ENCODE assay signal across 9 cellular contexts in genomic region chr7:137454169-137455166, GRCh38.
DNase-seq lines count a peak whose midpoint lies in the region; ATAC-seq and TF ChIP-seq lines count a peak whose summit lies in the region.
"Had no signal": no experiment of that assay in that cellular context is flagged by ENCODE, and none has a peak within 500 bp of the region (broad histone marks: within the 10 kb centered on the region; RNA-seq: fewer than 3 reads in every experiment).

No MANE protein-coding gene starts in this region.

- H3K27me3 Mint-ChIP-seq in Calu3 (ENCODE audit: unreplicated experiment) (peaks cover 5% of the 10 kb centered on the region), naive B cell (peaks cover 0 to 8% (median 0%) of the 10 kb centered on the region in 3 donors)

- H3K36me3 Mint-ChIP-seq in Calu3 (ENCODE audit: insufficient read depth, unreplicated experiment) (no peaks in the 10 kb centered on the region), naive B cell (no peaks in the 10 kb centered on the region)

- no peaks in the 10 kb centered on the region for H3K4me1 Mint-ChIP-seq in Calu3 (ENCODE audit: low read depth, unreplicated experiment)
- H3K4me1 Mint-ChIP-seq in naive B cell = no peaks in the 10 kb centered on the region

- H3K4me3 Mint-ChIP-seq in Calu3 (ENCODE audit: low read depth, unreplicated experiment) (no peak overlapping the region), naive B cell (no peak overlapping the region)

- in situ Hi-C loops in Panc1 (cut with HindIII; ENCODE audit: low pct_unique_long_range_greater_than_20kb, low sequenced_read_pairs) = no loop called here

- H3K36me3 ChIP-seq in Panc1 (ENCODE audit: control insufficient read depth, insufficient read depth, low read length) = no peaks in the 10 kb centered on the region
- H3K36me3 ChIP-seq: SJSA1 had no signal

- TF ChIP-seq CTCF in Calu3 (IDR thresholded peaks at IDR 0.05; ENCODE audit: unreplicated experiment) (peak; percentile 34), Panc1 (IDR thresholded peaks at IDR 0.05) (peak; percentile 71; the same call in 1 of the 2 replicates), epithelial cell of esophagus (IDR thresholded peaks at IDR 0.05; ENCODE audit: insufficient read depth, low read depth, low read length, missing control alignments) (peak; percentile 63)

- H3K4me1 ChIP-seq in Panc1 (ENCODE audit: control insufficient read depth, insufficient read depth, low read length) = no peaks in the 10 kb centered on the region
- H3K4me1 ChIP-seq: SJSA1 had no signal

- no peaks in the 10 kb centered on the region for H3K9me3 ChIP-seq in Panc1 (ENCODE audit: control insufficient read depth, insufficient read depth, low read depth, low read length)
- H3K9me3 ChIP-seq: SJSA1 had no signal

- DNase-seq in Calu3 (no peak), Panc1 (ENCODE audit: low read depth, low spot score) (peak; percentile 20), epithelial cell of esophagus (ENCODE audit: low read depth) (peak; percentile 42), naive B cell (peak; percentile 4), occipital lobe (lab: John Stamatoyannopoulos, UW) (no peak), mesenteric fat pad (ENCODE audit: low spot score) (no peak)
- DNase-seq in Jurkat, Clone E6-1 (ENCODE audit: low read depth, low spot score) = peak; percentile 32

- no peak overlapping the region for H3K4me3 ChIP-seq in Jurkat, Clone E6-1 (ENCODE audit: low read length)
- H3K4me3 ChIP-seq in Panc1 (ENCODE audit: low read depth in 2 of 2, low read length in 2 of 2) = no peak overlapping the region
- H3K4me3 ChIP-seq in epithelial cell of esophagus (ENCODE audit: low read length) = no peak overlapping the region
- H3K4me3 ChIP-seq: SJSA1 had no signal

- H3K9me3 Mint-ChIP-seq in Calu3 (ENCODE audit: low read depth, unreplicated experiment) (no peaks in the 10 kb centered on the region), naive B cell (peaks cover 0 to 3% (median 0%) of the 10 kb centered on the region in 7 donors)

- BruUV-seq in Calu3 (replicated peaks; lab: Mats Ljungman, UMichigan) = no TSS peak
- no TSS peak for BruUV-seq in Panc1 (replicated peaks; lab: Mats Ljungman, UMichigan)

- intact Hi-C loops in Calu3 (cut with micrococcal nuclease; ENCODE audit: unreplicated experiment) = loop anchor here (2.0 to 5.0 kb wide), 3 partner anchors 138 to 1047 kb away; no protein-coding TSS in a partner anchor
- intact Hi-C loops in Panc1 (cut with micrococcal nuclease; ENCODE audit: unreplicated experiment) = loop anchor here (5.0 kb wide), 1 partner anchor 287 kb away; no protein-coding TSS in a partner anchor

- H3K27ac Mint-ChIP-seq in Calu3 (ENCODE audit: unreplicated experiment) (no peak overlapping the region), naive B cell (peak overlapping the region in 1 of 6 donors; percentile 56)

- ATAC-seq in GM21423 (IDR thresholded peaks at IDR 0.05; ENCODE audit: unreplicated experiment) = peak; percentile 81
- ATAC-seq in Panc1 = no peak; the same call in 1 of the 2 replicates
- no peak for ATAC-seq in naive B cell (ENCODE audit: low read depth in 2 of 2)

- peaks cover 3% of the 10 kb centered on the region; the same call in 1 of the 2 replicates for H3K27me3 ChIP-seq in Panc1 (ENCODE audit: control insufficient read depth, insufficient read depth, low read length)
- H3K27me3 ChIP-seq: SJSA1 had no signal

- no peak overlapping the region for H3K27ac ChIP-seq in Panc1 (ENCODE audit: low read length)
- H3K27ac ChIP-seq: SJSA1 had no signal

- POLR2A ChIA-PET in Panc1 (lab: Charles Lee) = no interaction called here

- CTCF ChIA-PET in Calu3 (lab: Charles Lee) = interaction anchor here (1.2 kb wide), 1 partner anchor 390 kb away, joined by 3 read pairs; no protein-coding TSS in a partner anchor
- CTCF ChIA-PET in Panc1 (lab: Charles Lee) = no interaction called here

Comparison
In these comparisons a context has a peak if more than half of its experiments do, and no peak if none do; other contexts are left out.
1. DNase-seq: peak in Jurkat, Clone E6-1 (single experiment), Panc1 (single experiment), epithelial cell of esophagus (single experiment) and naive B cell (single experiment); none in Calu3 (single experiment), occipital lobe (single experiment) and mesenteric fat pad (single experiment).
2. Peak in every context shown above with its lines, with median percentiles within 50 percentile points of each other: CTCF ChIP-seq.